ENCODE assay signal across 24 cellular contexts in the genomic region with DNA sequence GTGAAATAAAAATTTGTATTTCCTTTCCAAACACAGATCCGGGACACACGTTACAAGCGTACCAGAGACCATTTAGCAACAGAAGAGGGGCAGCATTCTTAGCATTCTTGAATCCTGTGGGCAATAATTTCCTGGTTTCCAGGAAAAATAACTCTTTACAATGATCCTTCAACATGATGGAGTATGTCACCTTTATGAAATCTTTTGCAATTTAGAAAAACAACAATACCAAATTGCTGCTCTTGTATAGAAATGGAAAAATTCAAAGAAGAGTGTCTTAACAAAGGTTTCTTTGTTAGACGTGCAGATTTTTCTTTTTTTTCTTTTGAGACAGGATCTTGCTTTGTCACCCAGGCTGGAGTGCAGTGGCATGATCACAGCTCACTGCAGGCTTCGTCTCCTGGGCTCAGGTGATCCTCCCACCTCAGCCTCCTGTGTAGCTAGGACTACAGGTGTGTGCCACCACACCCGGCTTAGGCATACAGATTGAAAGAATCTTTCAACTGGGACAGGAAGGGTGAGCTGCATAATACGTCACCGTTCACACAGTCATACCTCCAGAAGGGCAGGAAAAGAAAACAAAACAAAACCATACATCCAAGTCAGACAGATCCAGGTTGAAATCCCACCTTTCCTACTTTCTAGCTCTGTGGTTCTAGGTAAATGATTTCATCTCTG. TPM values are rescaled to one million over a fixed set of nuclear protein-coding genes. Genes with fewer than 3 reads are reported as not detected.
DNase-seq lines count a peak whose midpoint lies in the region; FAIRE-seq and TF ChIP-seq lines count a peak whose summit lies in the region.
"Had no signal": no experiment of that assay in that cellular context is flagged by ENCODE, and none has a peak within 500 bp of the region (broad histone marks: within the 10 kb centered on the region; RNA-seq: fewer than 3 reads in every experiment).

No MANE protein-coding gene starts in this region.

- H3K36me3 Mint-ChIP-seq in activated naive CD8-positive, alpha-beta T cell treated with anti-CD3 and anti-CD28 coated beads for 36 hours, result no peaks in the 10 kb centered on the region

- FAIRE-seq in HTR-8/SVneo (lab: Jason Lieb, UNC), result peak; percentile 40
- FAIRE-seq: D721Med, endothelial cell of umbilical vein, H1 had no signal

- TF ChIP-seq CTCF in dorsolateral prefrontal cortex (IDR thresholded peaks at IDR 0.05 in 54 of 56, conservative IDR thresholded peaks at IDR 0.05 in 2 of 56; ENCODE audit: low read depth in 1 of 56, partially characterized antibody in 56 of 56), result no peak
- no peak for TF ChIP-seq CTCF in GM13976 (IDR thresholded peaks at IDR 0.05; ENCODE audit: borderline replicate concordance, control extremely low read depth, extremely low read depth, insufficient read depth, missing control alignments)

- H3K4me3 ChIP-seq in dorsolateral prefrontal cortex, result no peak overlapping the region
- H3K4me3 ChIP-seq: body of pancreas, heart left ventricle, SK-N-MC, testis, uterus had no signal

- peak overlapping the region in 32 of 59 donors; percentile 3 to 75 (median 46) for H3K27ac ChIP-seq in dorsolateral prefrontal cortex
- peak overlapping the region; percentile 40 for H3K27ac ChIP-seq in substantia nigra (ENCODE audit: low read depth, low read length, poor library complexity, severe bottlenecking)
- H3K27ac ChIP-seq: body of pancreas, heart left ventricle, SK-N-MC, testis, uterus had no signal

- intact Hi-C loops in dorsolateral prefrontal cortex (cut with DNase I), result no loop called here

- in situ Hi-C loops in GM13976 (cut with MboI; ENCODE audit: low sequenced_read_pairs, unreplicated experiment), result no loop called here

- no peak overlapping the region for H3K27ac Mint-ChIP-seq in activated naive CD8-positive, alpha-beta T cell treated with anti-CD3 and anti-CD28 coated beads for 36 hours
- H3K27ac Mint-ChIP-seq: activated T-cell treated with anti-CD3 and anti-CD28 coated beads, Interleukin-2, amount 50 U/mL, for 24 hours had no signal

- H3K4me3 Mint-ChIP-seq in activated naive CD8-positive, alpha-beta T cell treated with anti-CD3 and anti-CD28 coated beads for 36 hours, result no peak overlapping the region
- H3K4me3 Mint-ChIP-seq: activated T-cell treated with anti-CD3 and anti-CD28 coated beads, Interleukin-2, amount 50 U/mL, for 24 hours had no signal

- H3K9me3 Mint-ChIP-seq in activated naive CD8-positive, alpha-beta T cell treated with anti-CD3 and anti-CD28 coated beads for 36 hours, result no peaks in the 10 kb centered on the region
- H3K9me3 Mint-ChIP-seq: activated T-cell treated with anti-CD3 and anti-CD28 coated beads, Interleukin-2, amount 50 U/mL, for 24 hours had no signal

- H3K4me1 Mint-ChIP-seq in activated naive CD8-positive, alpha-beta T cell treated with anti-CD3 and anti-CD28 coated beads for 36 hours, result no peaks in the 10 kb centered on the region

- no peak for DNase-seq in HTR-8/SVneo (ENCODE audit: insufficient read length, low spot score)
- no peak for DNase-seq in dorsolateral prefrontal cortex
- peak; percentile 9 for DNase-seq in medulla oblongata (ENCODE audit: extremely low spot score)
- peak in 1 of 49 donors; percentile 9 for DNase-seq in substantia nigra (lab: John Stamatoyannopoulos, UW)
- DNase-seq in hippocampal formation (lab: John Stamatoyannopoulos, UW), result no peak
- DNase-seq in GM13976 (ENCODE audit: low spot score), result no peak
- no peak for DNase-seq in activated naive CD8-positive, alpha-beta T cell treated with anti-CD3 and anti-CD28 coated beads for 36 hours
- DNase-seq in OCI-M2 (lab: John Stamatoyannopoulos, UW; ENCODE audit: unreplicated experiment), result no peak
- DNase-seq: activated T-cell treated with anti-CD3 and anti-CD28 coated beads, Interleukin-2, amount 50 U/mL, for 24 hours; body of pancreas; cerebellar nuclear complex; heart left ventricle; NCI-H1105; NCI-H2029 treated with DMSO at 0.1 percent for 48 hours; NCI-H226; stimulated activated CD4-positive, alpha-beta T cell treated with anti-CD3 and anti-CD28 coated beads, Interleukin-4, amount 100 ng/mL, for 4 hours; stimulated activated naive CD4-positive, alpha-beta T cell; testis; uterus had no signal

- peaks cover 3% of the 10 kb centered on the region for H3K27me3 Mint-ChIP-seq in activated naive CD8-positive, alpha-beta T cell treated with anti-CD3 and anti-CD28 coated beads for 36 hours

- H3K27me3 ChIP-seq in dorsolateral prefrontal cortex, result no peaks in the 10 kb centered on the region
- H3K27me3 ChIP-seq: body of pancreas, heart left ventricle, testis, uterus had no signal

RNA-seq across cellular contexts. Expression of gene GCSH, which starts 10.8 kb away (rescaled TPM):
- 10 to 100 TPM; 28.2 to 78.2 (median 45.7) TPM for total RNA-seq in dorsolateral prefrontal cortex
- total RNA-seq in activated naive CD8-positive, alpha-beta T cell treated with anti-CD3 and anti-CD28 coated beads for 36 hours, result 10 to 100 TPM; 31.7 to 33.6 TPM

RNA-seq across cellular contexts. Expression of gene C16orf46, which starts 29.9 kb away (rescaled TPM):
- 10 to 100 TPM in 6 of 120 experiments, 1 to 10 TPM in 112, under 1 TPM in 2; 0.69 to 11.8 (median 6.2) TPM for total RNA-seq in dorsolateral prefrontal cortex
- total RNA-seq in activated naive CD8-positive, alpha-beta T cell treated with anti-CD3 and anti-CD28 coated beads for 36 hours, result under 1 TPM; 0.36 to 0.39 TPM
- total RNA-seq: endothelial cell of umbilical vein; T-helper 2 cell treated with Interferon-gamma antibody and Interleukin-4, amounts not matched to agents 100 ng/mL and 5 ng/mL, for 36 hours had no signal
